14 cellular contexts compared by ENCODE assay signal in the genomic region with DNA sequence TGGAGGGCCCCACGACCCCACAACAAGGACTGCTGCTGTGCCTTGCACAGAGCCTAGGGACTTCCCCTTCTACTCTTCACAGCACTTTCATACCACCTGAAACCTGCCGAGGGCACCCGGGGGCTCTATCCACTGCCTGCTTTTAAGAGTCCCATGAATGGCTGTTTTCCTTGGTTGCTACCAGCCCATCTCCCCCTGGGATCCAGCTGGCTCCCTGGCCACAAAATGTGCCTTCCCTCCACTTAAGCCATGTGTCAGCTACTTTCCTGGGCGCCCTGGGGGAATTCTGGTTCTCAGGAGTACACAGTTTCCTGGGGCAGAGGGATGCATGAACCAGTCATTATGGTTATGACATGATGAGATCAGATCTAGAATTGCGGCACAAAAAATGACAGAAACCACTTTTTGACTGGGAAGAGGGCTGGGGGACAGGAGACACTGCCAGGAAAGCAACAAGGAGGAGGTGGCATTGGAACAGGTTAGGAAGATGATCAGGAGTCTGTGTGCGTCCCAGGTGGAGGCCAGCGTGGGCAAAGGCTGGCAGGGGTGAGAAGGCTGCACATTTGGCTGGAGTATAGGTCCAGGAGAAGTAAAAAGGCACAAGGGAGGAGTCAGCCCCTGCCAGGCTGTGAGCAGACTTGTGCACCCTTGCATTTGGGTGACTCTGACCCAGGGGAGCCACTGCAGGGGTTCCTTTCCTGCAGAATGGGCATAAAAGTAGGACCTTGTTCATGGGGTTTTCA.
DNase-seq lines count a peak whose midpoint lies in the region; ATAC-seq and TF ChIP-seq lines count a peak whose summit lies in the region.
"Had no signal": no experiment of that assay in that cellular context is flagged by ENCODE, and none has a peak within 500 bp of the region (broad histone marks: within the 10 kb centered on the region; RNA-seq: fewer than 3 reads in every experiment).

No MANE protein-coding gene starts in this region.

- POLR2A ChIA-PET in GM10248 (lab: Yijun Ruan, JAX), result interaction anchor here (0.9 to 1.4 kb wide), 2 partner anchors 8 to 19 kb away, joined by 3 to 10 read pairs; no protein-coding TSS in a partner anchor

- CTCF ChIA-PET in GM10248 (lab: Yijun Ruan, JAX), result interaction anchor here (1.0 to 5.4 kb wide), 6 partner anchors 8 to 65 kb away, joined by 3 to 25 read pairs (median 4); no protein-coding TSS in a partner anchor

- TF ChIP-seq CTCF in epithelial cell of esophagus (IDR thresholded peaks at IDR 0.05; ENCODE audit: insufficient read depth, low read depth, low read length, missing control alignments), result no peak
- no peak for TF ChIP-seq CTCF in GM10248 (IDR thresholded peaks at IDR 0.05; ENCODE audit: control extremely low read depth, extremely low read depth, low read depth, missing control alignments)

- peak; percentile 46 for ATAC-seq in GM18511 (IDR thresholded peaks at IDR 0.05; ENCODE audit: unreplicated experiment)
- ATAC-seq: naive thymus-derived CD8-positive, alpha-beta T cell had no signal

- H3K4me3 ChIP-seq in epithelial cell of esophagus (ENCODE audit: low read length), result no peak overlapping the region
- H3K4me3 ChIP-seq: thoracic aorta had no signal

- DNase-seq in NCI-H2107 treated with DMSO at 0.1 percent for 48 hours (lab: John Stamatoyannopoulos, UW; ENCODE audit: unreplicated experiment) (peak; percentile 58), NCI-H2107 (lab: John Stamatoyannopoulos, UW) (no peak), NCI-H2171 treated with DMSO at 0.1 percent for 48 hours (lab: John Stamatoyannopoulos, UW) (peak; percentile 79), epithelial cell of esophagus (ENCODE audit: low read depth) (peak; percentile 20), NOMO-1 treated with dmso at 0.1 percent for 144 hours (lab: John Stamatoyannopoulos, UW; ENCODE audit: unreplicated experiment) (no peak), GM10248 (ENCODE audit: extremely low spot score) (no peak), cerebellar nuclear complex (lab: John Stamatoyannopoulos, UW) (no peak)
- DNase-seq: 8988T; activated CD4-positive, alpha-beta T cell treated with anti-CD3 and anti-CD28 coated beads for 1 hour; amniotic stem cell; NCI-H345 had no signal

Comparison
In these comparisons a context has a peak if more than half of its experiments do, and no peak if none do; other contexts are left out.
1. DNase-seq: peak in NCI-H2107 treated with DMSO at 0.1 percent for 48 hours (single experiment), NCI-H2171 treated with DMSO at 0.1 percent for 48 hours (single experiment) and epithelial cell of esophagus (single experiment); none in NCI-H2107 (single experiment), NOMO-1 treated with dmso at 0.1 percent for 144 hours (single experiment), GM10248 (single experiment) and cerebellar nuclear complex (0 of 2).